In the genomic region with DNA sequence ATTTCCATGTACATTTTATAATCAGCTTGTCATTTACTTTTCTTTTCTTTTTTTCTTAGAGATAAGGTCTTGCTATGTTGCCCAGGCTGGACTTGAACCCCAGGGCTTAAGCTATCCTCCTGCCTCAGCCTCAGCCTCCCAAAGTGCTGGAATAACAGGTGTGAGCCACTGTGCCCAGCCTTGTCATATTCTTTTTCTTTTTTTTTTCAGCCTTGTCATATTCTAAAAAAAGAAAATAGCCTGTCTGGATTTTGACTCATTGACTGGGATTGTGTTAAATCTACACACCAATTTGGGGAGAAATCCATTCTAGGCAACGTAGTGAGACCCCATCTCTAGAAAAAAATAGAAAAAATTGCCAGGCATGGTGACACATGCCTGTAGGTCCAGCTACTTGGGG, we compare ENCODE assay signal across 20 cellular contexts.
"Had no signal": no experiment of that assay in that cellular context is flagged by ENCODE, and none has a peak within 500 bp of the region (broad histone marks: within the 10 kb centered on the region; RNA-seq: fewer than 3 reads in every experiment).

No MANE protein-coding gene starts in this region.

- H3K27me3 ChIP-seq: dorsolateral prefrontal cortex, neutrophil, right atrium auricular region, sigmoid colon, suprapubic skin, tibial nerve had no signal

- H3K4me1 ChIP-seq: right atrium auricular region, sigmoid colon, suprapubic skin, tibial nerve had no signal

- H3K36me3 ChIP-seq: neutrophil, right atrium auricular region, sigmoid colon, suprapubic skin, tibial nerve had no signal

- H3K9me3 ChIP-seq: neutrophil, right atrium auricular region, sigmoid colon, suprapubic skin, tibial nerve had no signal

- H3K4me3 ChIP-seq: dorsolateral prefrontal cortex, lung, right atrium auricular region, sigmoid colon, suprapubic skin, tibial nerve had no signal

- ATAC-seq: left ventricle myocardium superior; naive thymus-derived CD8-positive, alpha-beta T cell; stimulated activated effector memory CD8-positive, alpha-beta T cell treated with anti-CD3 and anti-CD28 coated beads, Interleukin-12 subunit alpha, Interleukin-12 subunit beta, amount 100 ng/mL, for 72 hours; stimulated activated naive CD8-positive, alpha-beta T cell treated with anti-CD3 and anti-CD28 coated beads, Interleukin-15, Interleukin-2, amounts not matched to agents 100 U/mL and 50 U/mL, for 24 hours had no signal

- DNase-seq: central memory CD4-positive, alpha-beta T cell; cortex of kidney; dorsolateral prefrontal cortex; effector CD8-positive, alpha-beta T cell; immature natural killer cell; left ventricle myocardium superior; mesendoderm; naive thymus-derived CD8-positive, alpha-beta T cell; posterior cingulate gyrus; sigmoid colon; small intestine; stimulated activated CD4-positive, alpha-beta T cell treated with anti-CD3 and anti-CD28 coated beads, Interleukin-4, amount 100 ng/mL, for 1 hour; stimulated activated CD8-positive, alpha-beta memory T cell treated with anti-CD3 and anti-CD28 coated beads, Interleukin-4, amount 100 ng/mL, for 48 hours; stimulated activated naive CD8-positive, alpha-beta T cell treated with anti-CD3 and anti-CD28 coated beads, Interleukin-15, Interleukin-2, amounts not matched to agents 100 U/mL and 50 U/mL, for 24 hours had no signal

- H3K27ac ChIP-seq: dorsolateral prefrontal cortex, neutrophil, right atrium auricular region, sigmoid colon, suprapubic skin, tibial nerve had no signal
